Comparison of ENCODE assay signal across 6 cellular contexts in the genomic region with DNA sequence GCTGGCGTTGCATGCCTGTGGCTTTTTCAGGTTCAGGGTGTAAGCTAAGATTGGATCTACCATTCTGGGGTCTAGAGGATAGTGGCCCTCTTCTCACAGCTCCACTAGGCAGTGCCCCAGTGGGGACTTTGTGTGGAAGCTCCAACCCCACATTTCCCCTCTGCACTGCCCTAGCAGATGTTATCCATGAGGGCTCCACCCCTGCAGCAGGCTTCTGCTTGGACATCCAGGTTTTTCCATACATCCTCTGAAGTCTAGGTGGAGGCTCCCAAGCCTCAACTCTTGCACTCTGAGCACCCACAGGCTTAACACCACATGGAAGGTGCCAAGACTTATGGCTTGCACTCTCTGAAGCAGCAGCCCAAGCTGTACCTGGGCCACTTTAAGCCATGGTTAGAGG.
"Had no signal": no experiment of that assay in that cellular context is flagged by ENCODE, and none has a peak within 500 bp of the region (broad histone marks: within the 10 kb centered on the region; RNA-seq: fewer than 3 reads in every experiment).

No MANE protein-coding gene starts in this region.

- H3K27ac ChIP-seq: HL-60, KMS-11 had no signal

- H3K9ac ChIP-seq: KMS-11 had no signal

- DNase-seq: IMR-90, KBM-7, KG1 had no signal

- FAIRE-seq: HTR-8/SVneo had no signal

- H3K4me2 ChIP-seq: KMS-11 had no signal
